Comparison of ENCODE assay signal across 8 cellular contexts in genomic region chr2:111117666-111118454, GRCh38. TPM values are rescaled to one million over a fixed set of nuclear protein-coding genes. Genes with fewer than 3 reads are reported as not detected.
DNase-seq lines count a peak whose midpoint lies in the region; ATAC-seq and TF ChIP-seq lines count a peak whose summit lies in the region.

No MANE protein-coding gene starts in this region.

- no peaks in the 10 kb centered on the region for H3K9me3 ChIP-seq in lower lobe of right lung

- H3K4me1 Mint-ChIP-seq in T-helper 1 cell treated with Interleukin-12 subunit alpha and Interleukin-12 subunit beta and Interleukin-4 antibody, amounts not matched to agents 30 μg/mL and 1 μg/mL, for 36 hours (ENCODE audit: low read depth): peaks cover 38% of the 10 kb centered on the region
- peaks cover 44% of the 10 kb centered on the region for H3K4me1 Mint-ChIP-seq in dendritic cell treated with granulocyte-macrophage colony-stimulating factor and Interleukin-4, amounts not matched to agents 40 ng/mL and 50 ng/mL, for 4 days (ENCODE audit: low read depth)

- H3K4me3 Mint-ChIP-seq in T-helper 1 cell treated with Interleukin-12 subunit alpha and Interleukin-12 subunit beta and Interleukin-4 antibody, amounts not matched to agents 30 μg/mL and 1 μg/mL, for 36 hours: peak overlapping the region; percentile 87
- H3K4me3 Mint-ChIP-seq in dendritic cell treated with granulocyte-macrophage colony-stimulating factor and Interleukin-4, amounts not matched to agents 40 ng/mL and 50 ng/mL, for 4 days: peak overlapping the region; percentile 96

- peak overlapping the region; percentile 76 for H3K27ac Mint-ChIP-seq in T-helper 1 cell treated with Interleukin-12 subunit alpha and Interleukin-12 subunit beta and Interleukin-4 antibody, amounts not matched to agents 30 μg/mL and 1 μg/mL, for 36 hours
- peak overlapping the region; percentile 98 for H3K27ac Mint-ChIP-seq in dendritic cell treated with granulocyte-macrophage colony-stimulating factor and Interleukin-4, amounts not matched to agents 40 ng/mL and 50 ng/mL, for 4 days

- intact Hi-C loops in dendritic cell treated with granulocyte-macrophage colony-stimulating factor and Interleukin-4, amounts not matched to agents 40 ng/mL and 50 ng/mL, for 4 days (cut with micrococcal nuclease): loop anchor here (5.0 kb wide), 1 partner anchor 306 kb away; no protein-coding TSS in a partner anchor
- intact Hi-C loops in lower lobe of right lung (cut with DNase I): no loop called here

- DNase-seq in H7: peak; percentile 72
- DNase-seq in lower lobe of right lung: peak; percentile 51
- peak; percentile 58 for DNase-seq in stimulated activated CD8-positive, alpha-beta memory T cell treated with anti-CD3 and anti-CD28 coated beads, Interleukin-4, amount 100 ng/mL, for 48 hours
- no peak for DNase-seq in NCI-H446 (lab: John Stamatoyannopoulos, UW)

- no peak for ATAC-seq in lower lobe of right lung
- no peak for ATAC-seq in GM18520 (IDR thresholded peaks at IDR 0.05; ENCODE audit: unreplicated experiment)
- ATAC-seq in GM18511 (IDR thresholded peaks at IDR 0.05; ENCODE audit: unreplicated experiment): no peak

- H3K9me3 Mint-ChIP-seq in T-helper 1 cell treated with Interleukin-12 subunit alpha and Interleukin-12 subunit beta and Interleukin-4 antibody, amounts not matched to agents 30 μg/mL and 1 μg/mL, for 36 hours: no peaks in the 10 kb centered on the region
- no peaks in the 10 kb centered on the region for H3K9me3 Mint-ChIP-seq in dendritic cell treated with granulocyte-macrophage colony-stimulating factor and Interleukin-4, amounts not matched to agents 40 ng/mL and 50 ng/mL, for 4 days

- H3K36me3 Mint-ChIP-seq in T-helper 1 cell treated with Interleukin-12 subunit alpha and Interleukin-12 subunit beta and Interleukin-4 antibody, amounts not matched to agents 30 μg/mL and 1 μg/mL, for 36 hours (ENCODE audit: low read depth): peaks cover 12% of the 10 kb centered on the region
- peaks cover 18% of the 10 kb centered on the region for H3K36me3 Mint-ChIP-seq in dendritic cell treated with granulocyte-macrophage colony-stimulating factor and Interleukin-4, amounts not matched to agents 40 ng/mL and 50 ng/mL, for 4 days (ENCODE audit: low read depth)

- H3K4me1 ChIP-seq in lower lobe of right lung: peaks cover 37% of the 10 kb centered on the region

- H3K4me3 ChIP-seq in H7 (ENCODE audit: insufficient read depth, low read depth, low read length) (peak overlapping the region; percentile 56), lower lobe of right lung (peak overlapping the region; percentile 88)

- H3K36me3 ChIP-seq in H7 (replicated peaks; ENCODE audit: control insufficient read depth, insufficient read depth, low read length) (no peaks in the 10 kb centered on the region), lower lobe of right lung (no peaks in the 10 kb centered on the region)

- H3K27ac ChIP-seq in lower lobe of right lung: no peak overlapping the region

- peaks cover 47% of the 10 kb centered on the region for H3K27me3 ChIP-seq in H7 (ENCODE audit: control insufficient read depth, insufficient read depth, low read length)
- peaks cover 43% of the 10 kb centered on the region for H3K27me3 ChIP-seq in lower lobe of right lung (ENCODE audit: low read depth)

- TF ChIP-seq CTCF in lower lobe of right lung (IDR thresholded peaks at IDR 0.05): no peak

- peaks cover 68% of the 10 kb centered on the region for H3K27me3 Mint-ChIP-seq in T-helper 1 cell treated with Interleukin-12 subunit alpha and Interleukin-12 subunit beta and Interleukin-4 antibody, amounts not matched to agents 30 μg/mL and 1 μg/mL, for 36 hours (ENCODE audit: low read depth)
- peaks cover 54% of the 10 kb centered on the region for H3K27me3 Mint-ChIP-seq in dendritic cell treated with granulocyte-macrophage colony-stimulating factor and Interleukin-4, amounts not matched to agents 40 ng/mL and 50 ng/mL, for 4 days

RNA-seq across cellular contexts. Expression of gene BCL2L11, which starts 2.9 kb away (rescaled TPM):
- total RNA-seq in H7 (2014; rRNA removed; shearing (Covaris generic)): 11.3 and 11.6 TPM in 2 replicates
- 23.7 TPM for total RNA-seq in lower lobe of right lung

Comparison
In these comparisons a context has a peak if more than half of its experiments do, and no peak if none do; other contexts are left out.
1. DNase-seq: peak in H7 (single experiment), lower lobe of right lung (single experiment) and stimulated activated CD8-positive, alpha-beta memory T cell treated with anti-CD3 and anti-CD28 coated beads, Interleukin-4, amount 100 ng/mL, for 48 hours (single experiment); none in NCI-H446 (0 of 2).